ENCODE assay signal across 1 cellular context in the genomic region with DNA sequence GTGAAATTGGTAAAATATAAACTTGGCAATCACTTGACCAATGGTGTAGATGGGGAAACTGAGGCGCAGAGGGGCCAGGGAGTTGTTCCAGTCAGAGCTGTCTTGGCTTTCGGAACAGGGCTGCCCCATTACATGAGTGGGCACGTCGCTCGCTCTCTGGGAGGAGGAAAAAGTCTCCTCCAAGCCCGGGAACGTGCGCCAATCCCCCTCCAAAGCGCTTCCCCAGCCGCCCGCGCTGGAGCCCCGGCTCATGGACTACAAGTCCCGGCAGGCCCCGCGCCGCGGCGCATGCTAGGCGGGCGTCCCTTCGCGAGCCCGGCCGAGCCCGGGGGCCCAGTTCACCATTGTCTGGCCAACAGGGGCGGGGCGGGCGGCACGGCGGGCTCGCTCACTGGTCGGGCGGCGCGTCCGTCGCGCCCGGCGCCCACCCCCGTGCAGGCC.
TF ChIP-seq lines count a peak whose summit lies in the region.

No MANE protein-coding gene starts in this region.

TF ChIP-seq in GM12878, 131 proteins besides CTCF, POLR2A, EP300 and RAD21 (continued from another document):
- no peak for TF ChIP-seq ZNF274 (IDR thresholded peaks at IDR 0.05; ENCODE audit: insufficient read depth, insufficient read length)
- no peak for TF ChIP-seq TBL1XR1 (IDR thresholded peaks at IDR 0.05; ENCODE audit: low read depth, low read length)
- TF ChIP-seq, protein P1, sequence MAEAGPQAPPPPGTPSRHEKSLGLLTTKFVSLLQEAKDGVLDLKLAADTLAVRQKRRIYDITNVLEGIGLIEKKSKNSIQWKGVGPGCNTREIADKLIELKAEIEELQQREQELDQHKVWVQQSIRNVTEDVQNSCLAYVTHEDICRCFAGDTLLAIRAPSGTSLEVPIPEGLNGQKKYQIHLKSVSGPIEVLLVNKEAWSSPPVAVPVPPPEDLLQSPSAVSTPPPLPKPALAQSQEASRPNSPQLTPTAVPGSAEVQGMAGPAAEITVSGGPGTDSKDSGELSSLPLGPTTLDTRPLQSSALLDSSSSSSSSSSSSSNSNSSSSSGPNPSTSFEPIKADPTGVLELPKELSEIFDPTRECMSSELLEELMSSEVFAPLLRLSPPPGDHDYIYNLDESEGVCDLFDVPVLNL (IDR thresholded peaks at IDR 0.05; ENCODE audit: low read depth, low read length): 0 out of 2 replicates have a peak, but pooled peaks have one; percentile 29
- no peak for TF ChIP-seq RFX5 (IDR thresholded peaks at IDR 0.05; ENCODE audit: low read depth, low read length)
- TF ChIP-seq, protein P2, sequence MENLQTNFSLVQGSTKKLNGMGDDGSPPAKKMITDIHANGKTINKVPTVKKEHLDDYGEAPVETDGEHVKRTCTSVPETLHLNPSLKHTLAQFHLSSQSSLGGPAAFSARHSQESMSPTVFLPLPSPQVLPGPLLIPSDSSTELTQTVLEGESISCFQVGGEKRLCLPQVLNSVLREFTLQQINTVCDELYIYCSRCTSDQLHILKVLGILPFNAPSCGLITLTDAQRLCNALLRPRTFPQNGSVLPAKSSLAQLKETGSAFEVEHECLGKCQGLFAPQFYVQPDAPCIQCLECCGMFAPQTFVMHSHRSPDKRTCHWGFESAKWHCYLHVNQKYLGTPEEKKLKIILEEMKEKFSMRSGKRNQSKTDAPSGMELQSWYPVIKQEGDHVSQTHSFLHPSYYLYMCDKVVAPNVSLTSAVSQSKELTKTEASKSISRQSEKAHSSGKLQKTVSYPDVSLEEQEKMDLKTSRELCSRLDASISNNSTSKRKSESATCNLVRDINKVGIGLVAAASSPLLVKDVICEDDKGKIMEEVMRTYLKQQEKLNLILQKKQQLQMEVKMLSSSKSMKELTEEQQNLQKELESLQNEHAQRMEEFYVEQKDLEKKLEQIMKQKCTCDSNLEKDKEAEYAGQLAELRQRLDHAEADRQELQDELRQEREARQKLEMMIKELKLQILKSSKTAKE (IDR thresholded peaks at IDR 0.05; ENCODE audit: low read depth, poor library complexity, severe bottlenecking): no peak
- TF ChIP-seq ZNF622 (IDR thresholded peaks at IDR 0.05): no peak
- peak; percentile 57; the same call in 1 of the 2 replicates for TF ChIP-seq CREM (IDR thresholded peaks at IDR 0.05; ENCODE audit: low read depth)
- TF ChIP-seq EGR1 (IDR thresholded peaks at IDR 0.05; ENCODE audit: borderline replicate concordance in 1 of 2, low read depth in 2 of 2, low read length in 2 of 2): no peak
- TF ChIP-seq TAF1 (IDR thresholded peaks at IDR 0.05; ENCODE audit: borderline replicate concordance, low read depth, low read length): no peak
- no peak for TF ChIP-seq ZNF24 (IDR thresholded peaks at IDR 0.05)
- TF ChIP-seq NRF1 (conservative IDR thresholded peaks at IDR 0.05; ENCODE audit: low read depth, low read length): peak; percentile 49
- TF ChIP-seq, protein P3, sequence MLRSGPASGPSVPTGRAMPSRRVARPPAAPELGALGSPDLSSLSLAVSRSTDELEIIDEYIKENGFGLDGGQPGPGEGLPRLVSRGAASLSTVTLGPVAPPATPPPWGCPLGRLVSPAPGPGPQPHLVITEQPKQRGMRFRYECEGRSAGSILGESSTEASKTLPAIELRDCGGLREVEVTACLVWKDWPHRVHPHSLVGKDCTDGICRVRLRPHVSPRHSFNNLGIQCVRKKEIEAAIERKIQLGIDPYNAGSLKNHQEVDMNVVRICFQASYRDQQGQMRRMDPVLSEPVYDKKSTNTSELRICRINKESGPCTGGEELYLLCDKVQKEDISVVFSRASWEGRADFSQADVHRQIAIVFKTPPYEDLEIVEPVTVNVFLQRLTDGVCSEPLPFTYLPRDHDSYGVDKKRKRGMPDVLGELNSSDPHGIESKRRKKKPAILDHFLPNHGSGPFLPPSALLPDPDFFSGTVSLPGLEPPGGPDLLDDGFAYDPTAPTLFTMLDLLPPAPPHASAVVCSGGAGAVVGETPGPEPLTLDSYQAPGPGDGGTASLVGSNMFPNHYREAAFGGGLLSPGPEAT (IDR thresholded peaks at IDR 0.05; ENCODE audit: low read depth): no peak
- peak; percentile 8 for TF ChIP-seq FOS (IDR thresholded peaks at IDR 0.05; ENCODE audit: borderline replicate concordance, extremely low read depth, insufficient read length)
- TF ChIP-seq KLF5 (IDR thresholded peaks at IDR 0.05; ENCODE audit: partially characterized antibody): no peak
- no peak for TF ChIP-seq KDM1A (IDR thresholded peaks at IDR 0.05; ENCODE audit: borderline replicate concordance)
- TF ChIP-seq IKZF1 (conservative IDR thresholded peaks at IDR 0.05): peak; percentile 75
- no peak for TF ChIP-seq RUNX3 (IDR thresholded peaks at IDR 0.05; ENCODE audit: low read length)
- no peak for TF ChIP-seq MTA2 (IDR thresholded peaks at IDR 0.05; ENCODE audit: low read depth)
- no peak for TF ChIP-seq SMAD5 (IDR thresholded peaks at IDR 0.05; ENCODE audit: low read depth)
- no peak for TF ChIP-seq MYC (IDR thresholded peaks at IDR 0.05; ENCODE audit: insufficient read depth, insufficient read length, insufficient replicate concordance, low read length, severe bottlenecking)
- TF ChIP-seq ZNF207 (IDR thresholded peaks at IDR 0.05; ENCODE audit: borderline replicate concordance): no peak
- TF ChIP-seq TCF7 (IDR thresholded peaks at IDR 0.05; ENCODE audit: borderline replicate concordance): no peak
- TF ChIP-seq FOXM1 (IDR thresholded peaks at IDR 0.05; ENCODE audit: low read depth, low read length): no peak
- peak; percentile 79 for TF ChIP-seq YY1 (IDR thresholded peaks at IDR 0.05; ENCODE audit: low read depth, low read length)
- TF ChIP-seq SIN3A (IDR thresholded peaks at IDR 0.05; ENCODE audit: low read depth, low read length): no peak
- TF ChIP-seq BMI1 (IDR thresholded peaks at IDR 0.05; ENCODE audit: borderline replicate concordance): no peak
- no peak for TF ChIP-seq SPI1 (IDR thresholded peaks at IDR 0.05; ENCODE audit: borderline replicate concordance, insufficient read depth, low read depth, low read length)
- TF ChIP-seq, protein P4, sequence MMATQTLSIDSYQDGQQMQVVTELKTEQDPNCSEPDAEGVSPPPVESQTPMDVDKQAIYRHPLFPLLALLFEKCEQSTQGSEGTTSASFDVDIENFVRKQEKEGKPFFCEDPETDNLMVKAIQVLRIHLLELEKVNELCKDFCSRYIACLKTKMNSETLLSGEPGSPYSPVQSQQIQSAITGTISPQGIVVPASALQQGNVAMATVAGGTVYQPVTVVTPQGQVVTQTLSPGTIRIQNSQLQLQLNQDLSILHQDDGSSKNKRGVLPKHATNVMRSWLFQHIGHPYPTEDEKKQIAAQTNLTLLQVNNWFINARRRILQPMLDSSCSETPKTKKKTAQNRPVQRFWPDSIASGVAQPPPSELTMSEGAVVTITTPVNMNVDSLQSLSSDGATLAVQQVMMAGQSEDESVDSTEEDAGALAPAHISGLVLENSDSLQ (IDR thresholded peaks at IDR 0.05): peak; percentile 65
- peak; percentile 85 for TF ChIP-seq SIX5 (IDR thresholded peaks at IDR 0.05; ENCODE audit: low read depth, low read length, severe bottlenecking)
- TF ChIP-seq SP1 (IDR thresholded peaks at IDR 0.05; ENCODE audit: low read depth, low read length): peak; percentile 53
- TF ChIP-seq PML (IDR thresholded peaks at IDR 0.05; ENCODE audit: low read length): no peak
- TF ChIP-seq SREBF2 (IDR thresholded peaks at IDR 0.05; ENCODE audit: low read length): no peak
- TF ChIP-seq ZBED1 (IDR thresholded peaks at IDR 0.05; ENCODE audit: borderline replicate concordance): no peak
- no peak for TF ChIP-seq POLR2AphosphoS2 (IDR thresholded peaks at IDR 0.05; ENCODE audit: low read depth, low read length)
- TF ChIP-seq SREBF1 (IDR thresholded peaks at IDR 0.05; ENCODE audit: low read length): no peak
- TF ChIP-seq BRCA1 (IDR thresholded peaks at IDR 0.05; ENCODE audit: low read depth, low read length): no peak
- peak; percentile 91 for TF ChIP-seq HCFC1 (IDR thresholded peaks at IDR 0.05; ENCODE audit: low read length)
TF ChIP-seq in GM12878: peak in this region for 18.
